In genomic region chr5:62029303-62029702, GRCh38 we compare ENCODE assay signal across 19 cellular contexts.
DNase-seq lines count a peak whose midpoint lies in the region; ATAC-seq, FAIRE-seq and TF ChIP-seq lines count a peak whose summit lies in the region.
"Had no signal": no experiment of that assay in that cellular context is flagged by ENCODE, and none has a peak within 500 bp of the region (broad histone marks: within the 10 kb centered on the region; RNA-seq: fewer than 3 reads in every experiment).

No MANE protein-coding gene starts in this region.

- H3F3A ChIP-seq in PC-3 (ENCODE audit: low read length, unreplicated experiment) (no peaks in the 10 kb centered on the region), neural progenitor cell (ENCODE audit: low read depth) (no peaks in the 10 kb centered on the region)

- POLR2A ChIA-PET in PC-3 (lab: Charles Lee; ENCODE audit: unreplicated experiment) = no interaction called here

- TF ChIP-seq CTCF in PC-3 (conservative IDR thresholded peaks at IDR 0.05; ENCODE audit: low read depth, low read length) (no peak), epithelial cell of esophagus (IDR thresholded peaks at IDR 0.05; ENCODE audit: insufficient read depth, low read depth, low read length, missing control alignments) (no peak), nephron progenitor cell (IDR thresholded peaks at IDR 0.05) (no peak), neural progenitor cell (IDR thresholded peaks at IDR 0.05) (no peak)

- H3K36me3 Mint-ChIP-seq in nephron progenitor cell (ENCODE audit: low read depth) (no peaks in the 10 kb centered on the region), neural progenitor cell (no peaks in the 10 kb centered on the region)
- no peaks in the 10 kb centered on the region for H3K36me3 Mint-ChIP-seq in activated naive CD4-positive, alpha-beta T cell treated with anti-CD3 and anti-CD28 coated beads, Interleukin-2, amount 10 ng/mL, durations not matched to agents 7 days and 5 days
- H3K36me3 Mint-ChIP-seq: CD8-positive, alpha-beta T cell had no signal

- H3K4me2 ChIP-seq in PC-3 (ENCODE audit: low read length) (no peak overlapping the region), neural progenitor cell (no peak overlapping the region)

- intact Hi-C loops in PC-3 (cut with micrococcal nuclease) = no loop called here

- ATAC-seq in PC-3 = 0 out of 2 replicates have a peak, but pooled peaks have one; percentile 24
- ATAC-seq: CD8-positive, alpha-beta T cell had no signal

- H3K4me1 ChIP-seq in PC-3 (ENCODE audit: insufficient read depth, low read length) = no peaks in the 10 kb centered on the region
- no peaks in the 10 kb centered on the region for H3K4me1 ChIP-seq in neural progenitor cell
- H3K4me1 ChIP-seq: esophagus muscularis mucosa, SJCRH30 had no signal

- H3K4me3 Mint-ChIP-seq in nephron progenitor cell (no peak overlapping the region), neural progenitor cell (no peak overlapping the region)
- no peak overlapping the region for H3K4me3 Mint-ChIP-seq in activated naive CD4-positive, alpha-beta T cell treated with anti-CD3 and anti-CD28 coated beads, Interleukin-2, amount 10 ng/mL, durations not matched to agents 7 days and 5 days
- H3K4me3 Mint-ChIP-seq: CD8-positive, alpha-beta T cell; stimulated activated naive CD8-positive, alpha-beta T cell treated with anti-CD3 and anti-CD28 coated beads, Interleukin-15, Interleukin-2, amounts not matched to agents 100 ng/mL and 50 ng/mL, for 24 hours had no signal

- H3K9me3 ChIP-seq in PC-3 (ENCODE audit: low read length) (no peaks in the 10 kb centered on the region), neural progenitor cell (ENCODE audit: low read depth) (no peaks in the 10 kb centered on the region)
- H3K9me3 ChIP-seq: esophagus muscularis mucosa, SJCRH30 had no signal

- H3K27ac Mint-ChIP-seq in nephron progenitor cell (peak overlapping the region; percentile 37), neural progenitor cell (no peak overlapping the region)
- H3K27ac Mint-ChIP-seq in activated naive CD4-positive, alpha-beta T cell treated with anti-CD3 and anti-CD28 coated beads, Interleukin-2, amount 10 ng/mL, durations not matched to agents 7 days and 5 days = no peak overlapping the region
- H3K27ac Mint-ChIP-seq: CD8-positive, alpha-beta T cell; stimulated activated naive CD8-positive, alpha-beta T cell treated with anti-CD3 and anti-CD28 coated beads, Interleukin-15, Interleukin-2, amounts not matched to agents 100 ng/mL and 50 ng/mL, for 24 hours had no signal

- FAIRE-seq in GM12892 (lab: Jason Lieb, UNC) = no peak
- FAIRE-seq: islet of Langerhans had no signal

- no peaks in the 10 kb centered on the region for H4K20me1 ChIP-seq in PC-3 (ENCODE audit: low read length)
- H4K20me1 ChIP-seq in neural progenitor cell (ENCODE audit: low read depth) = no peaks in the 10 kb centered on the region

- no peak overlapping the region for H3K9ac ChIP-seq in PC-3 (ENCODE audit: low read length)
- H3K9ac ChIP-seq in neural progenitor cell = no peak overlapping the region

- H3K27me3 ChIP-seq in PC-3 (ENCODE audit: low read length) = no peaks in the 10 kb centered on the region
- H3K27me3 ChIP-seq in neural progenitor cell = no peaks in the 10 kb centered on the region
- H3K27me3 ChIP-seq: esophagus muscularis mucosa had no signal

- no peak overlapping the region for H3K4me3 ChIP-seq in PC-3 (ENCODE audit: low read length)
- H3K4me3 ChIP-seq in epithelial cell of esophagus (ENCODE audit: low read length) = no peak overlapping the region
- no peak overlapping the region for H3K4me3 ChIP-seq in neural progenitor cell
- H3K4me3 ChIP-seq: esophagus muscularis mucosa, SJCRH30 had no signal

- H3K79me2 ChIP-seq in PC-3 (ENCODE audit: low read length) = no peaks in the 10 kb centered on the region
- no peaks in the 10 kb centered on the region for H3K79me2 ChIP-seq in neural progenitor cell (ENCODE audit: low read depth)

- BruUV-seq in PC-3 (replicated peaks; lab: Mats Ljungman, UMichigan) = no TSS peak

- H3K36me3 ChIP-seq in PC-3 (ENCODE audit: low read depth, low read length) = no peaks in the 10 kb centered on the region
- H3K36me3 ChIP-seq in neural progenitor cell = no peaks in the 10 kb centered on the region
- H3K36me3 ChIP-seq: esophagus muscularis mucosa, SJCRH30 had no signal

- CTCF ChIA-PET in PC-3 (lab: Charles Lee) = no interaction called here
- CTCF ChIA-PET in activated naive CD4-positive, alpha-beta T cell treated with anti-CD3 and anti-CD28 coated beads, Interleukin-2, amount 10 ng/mL, durations not matched to agents 7 days and 5 days (lab: Charles Lee) = no interaction called here

- H3K9me3 Mint-ChIP-seq in nephron progenitor cell (peaks cover 12% of the 10 kb centered on the region), neural progenitor cell (peaks cover 22% of the 10 kb centered on the region)
- H3K9me3 Mint-ChIP-seq in activated naive CD4-positive, alpha-beta T cell treated with anti-CD3 and anti-CD28 coated beads, Interleukin-2, amount 10 ng/mL, durations not matched to agents 7 days and 5 days = no peaks in the 10 kb centered on the region

- no peaks in the 10 kb centered on the region for H3K9me2 ChIP-seq in PC-3 (replicated peaks; ENCODE audit: low read length)

- H3K4me1 Mint-ChIP-seq in nephron progenitor cell (no peaks in the 10 kb centered on the region), neural progenitor cell (no peaks in the 10 kb centered on the region)
- no peaks in the 10 kb centered on the region for H3K4me1 Mint-ChIP-seq in activated naive CD4-positive, alpha-beta T cell treated with anti-CD3 and anti-CD28 coated beads, Interleukin-2, amount 10 ng/mL, durations not matched to agents 7 days and 5 days

- H3K27ac ChIP-seq in PC-3 (ENCODE audit: low read length) = no peak overlapping the region
- no peak overlapping the region for H3K27ac ChIP-seq in neural progenitor cell
- H3K27ac ChIP-seq: esophagus muscularis mucosa, SJCRH30 had no signal

- TF ChIP-seq POLR2A in GM12892 (IDR thresholded peaks at IDR 0.05; ENCODE audit: low read depth, low read length) = no peak

- DNase-seq in DMS53 (lab: John Stamatoyannopoulos, UW) (peak; percentile 87), PC-3 (peak; percentile 42), epithelial cell of esophagus (ENCODE audit: low read depth) (peak; percentile 92), nephron progenitor cell (no peak), neural progenitor cell (ENCODE audit: low spot score) (no peak), activated gamma-delta T cell treated with Interleukin-2 at 50 U/mL for 16 hours (no peak), GM12892 (ENCODE audit: insufficient read length) (no peak)
- no peak for DNase-seq in activated naive CD4-positive, alpha-beta T cell treated with anti-CD3 and anti-CD28 coated beads, Interleukin-2, amount 10 ng/mL, durations not matched to agents 7 days and 5 days
- DNase-seq: activated CD4-positive, alpha-beta T cell treated with anti-CD3 and anti-CD28 coated beads for 1 hour; activated gamma-delta T cell; CD8-positive, alpha-beta T cell; IMR-90; NCI-H2029; retina; SJCRH30; T1000 had no signal

- H2AFZ ChIP-seq in PC-3 (ENCODE audit: low read length) (no peak overlapping the region), neural progenitor cell (replicated peaks) (no peak overlapping the region)

- H3K27me3 Mint-ChIP-seq in nephron progenitor cell (ENCODE audit: low read depth, poor library complexity) (peaks cover 2% of the 10 kb centered on the region), neural progenitor cell (ENCODE audit: insufficient read depth, low read depth) (peaks cover 4% of the 10 kb centered on the region)
- no peaks in the 10 kb centered on the region for H3K27me3 Mint-ChIP-seq in activated naive CD4-positive, alpha-beta T cell treated with anti-CD3 and anti-CD28 coated beads, Interleukin-2, amount 10 ng/mL, durations not matched to agents 7 days and 5 days
- H3K27me3 Mint-ChIP-seq: stimulated activated naive CD8-positive, alpha-beta T cell treated with anti-CD3 and anti-CD28 coated beads, Interleukin-15, Interleukin-2, amounts not matched to agents 100 ng/mL and 50 ng/mL, for 24 hours had no signal

Comparison
In these comparisons a context has a peak if more than half of its experiments do, and no peak if none do; other contexts are left out.
1. DNase-seq: peak in DMS53 (single experiment), PC-3 (single experiment) and epithelial cell of esophagus (single experiment); none in nephron progenitor cell (single experiment), neural progenitor cell (single experiment), activated gamma-delta T cell treated with Interleukin-2 at 50 U/mL for 16 hours (single experiment), activated naive CD4-positive, alpha-beta T cell treated with anti-CD3 and anti-CD28 coated beads, Interleukin-2, amount 10 ng/mL, durations not matched to agents 7 days and 5 days (single experiment) and GM12892 (single experiment).